1 cellular context compared by ENCODE assay signal in the genomic region with DNA sequence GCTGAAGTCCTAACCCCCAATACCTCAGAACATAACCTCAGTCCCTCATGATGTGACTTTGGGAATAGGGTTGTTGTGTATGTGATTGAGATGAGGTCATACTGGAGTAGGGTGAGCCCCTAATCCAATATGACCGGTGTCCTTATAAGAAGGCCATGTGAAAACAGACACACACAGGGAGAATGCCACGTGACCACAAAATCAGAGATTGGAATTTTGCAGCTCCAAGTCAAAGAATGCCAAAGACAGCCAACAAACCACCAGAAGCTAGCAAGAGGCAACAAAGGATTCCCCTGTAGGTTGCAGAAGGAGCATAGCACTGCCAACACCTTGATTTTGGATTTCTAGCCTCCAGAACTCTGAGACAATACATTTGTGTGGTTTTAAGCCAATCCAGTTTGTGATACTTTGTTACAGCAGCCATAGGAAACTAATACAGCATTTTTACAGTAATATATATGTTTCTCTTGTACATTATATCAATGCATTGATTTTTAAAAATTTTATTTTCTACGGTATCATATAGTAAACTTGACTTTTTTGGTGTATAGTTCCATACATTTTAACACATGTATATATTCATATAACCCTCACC.
TF ChIP-seq lines count a peak whose summit lies in the region.

No MANE protein-coding gene starts in this region.

TF ChIP-seq in HepG2, 621 proteins besides CTCF, POLR2A, EP300 and RAD21:
- TF ChIP-seq KLF16 (CRISPR knock-in tag; IDR thresholded peaks at IDR 0.05) (no peak), ZNF7 (CRISPR knock-in tag; IDR thresholded peaks at IDR 0.05) (peak; percentile 29; the same call in 1 of the 2 replicates), KDM4B (CRISPR knock-in tag; IDR thresholded peaks at IDR 0.05) (no peak), RARA (CRISPR knock-in tag; IDR thresholded peaks at IDR 0.05) (no peak), ZNF543 (CRISPR knock-in tag; IDR thresholded peaks at IDR 0.05) (no peak), RBFOX2 (IDR thresholded peaks at IDR 0.05; ENCODE audit: low read depth, low read length) (no peak), DNMT1 (CRISPR knock-in tag; IDR thresholded peaks at IDR 0.05) (no peak), GATAD1 (CRISPR knock-in tag; IDR thresholded peaks at IDR 0.05) (no peak), ZMYM3 (CRISPR knock-in tag; IDR thresholded peaks at IDR 0.05) (no peak), AKAP8 (CRISPR knock-in tag; IDR thresholded peaks at IDR 0.05) (no peak), MTA3 (CRISPR knock-in tag; IDR thresholded peaks at IDR 0.05) (no peak), CBX2 (IDR thresholded peaks at IDR 0.05; ENCODE audit: low read depth, low read length) (no peak), CBX2 (CRISPR knock-in tag; IDR thresholded peaks at IDR 0.05; ENCODE audit: low read depth) (no peak), ATF7 (IDR thresholded peaks at IDR 0.05) (peak; percentile 39; the same call in 1 of the 2 replicates), ATF7 (CRISPR knock-in tag; IDR thresholded peaks at IDR 0.05) (no peak), ZNF12 (CRISPR knock-in tag; IDR thresholded peaks at IDR 0.05) (peak; percentile 94), KMT2A (CRISPR knock-in tag; IDR thresholded peaks at IDR 0.05) (no peak), ZNF501 (CRISPR knock-in tag; IDR thresholded peaks at IDR 0.05) (no peak)
- TF ChIP-seq, protein P1, sequence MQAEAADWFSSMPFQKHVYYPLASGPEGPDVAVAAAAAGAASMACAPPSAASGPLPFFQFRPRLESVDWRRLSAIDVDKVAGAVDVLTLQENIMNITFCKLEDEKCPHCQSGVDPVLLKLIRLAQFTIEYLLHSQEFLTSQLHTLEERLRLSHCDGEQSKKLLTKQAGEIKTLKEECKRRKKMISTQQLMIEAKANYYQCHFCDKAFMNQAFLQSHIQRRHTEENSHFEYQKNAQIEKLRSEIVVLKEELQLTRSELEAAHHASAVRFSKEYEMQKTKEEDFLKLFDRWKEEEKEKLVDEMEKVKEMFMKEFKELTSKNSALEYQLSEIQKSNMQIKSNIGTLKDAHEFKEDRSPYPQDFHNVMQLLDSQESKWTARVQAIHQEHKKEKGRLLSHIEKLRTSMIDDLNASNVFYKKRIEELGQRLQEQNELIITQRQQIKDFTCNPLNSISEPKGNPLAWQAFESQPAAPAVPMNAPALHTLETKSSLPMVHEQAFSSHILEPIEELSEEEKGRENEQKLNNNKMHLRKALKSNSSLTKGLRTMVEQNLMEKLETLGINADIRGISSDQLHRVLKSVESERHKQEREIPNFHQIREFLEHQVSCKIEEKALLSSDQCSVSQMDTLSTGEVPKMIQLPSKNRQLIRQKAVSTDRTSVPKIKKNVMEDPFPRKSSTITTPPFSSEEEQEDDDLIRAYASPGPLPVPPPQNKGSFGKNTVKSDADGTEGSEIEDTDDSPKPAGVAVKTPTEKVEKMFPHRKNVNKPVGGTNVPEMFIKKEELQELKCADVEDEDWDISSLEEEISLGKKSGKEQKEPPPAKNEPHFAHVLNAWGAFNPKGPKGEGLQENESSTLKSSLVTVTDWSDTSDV (CRISPR knock-in tag; IDR thresholded peaks at IDR 0.05), result no peak
- TF ChIP-seq, protein P2, sequence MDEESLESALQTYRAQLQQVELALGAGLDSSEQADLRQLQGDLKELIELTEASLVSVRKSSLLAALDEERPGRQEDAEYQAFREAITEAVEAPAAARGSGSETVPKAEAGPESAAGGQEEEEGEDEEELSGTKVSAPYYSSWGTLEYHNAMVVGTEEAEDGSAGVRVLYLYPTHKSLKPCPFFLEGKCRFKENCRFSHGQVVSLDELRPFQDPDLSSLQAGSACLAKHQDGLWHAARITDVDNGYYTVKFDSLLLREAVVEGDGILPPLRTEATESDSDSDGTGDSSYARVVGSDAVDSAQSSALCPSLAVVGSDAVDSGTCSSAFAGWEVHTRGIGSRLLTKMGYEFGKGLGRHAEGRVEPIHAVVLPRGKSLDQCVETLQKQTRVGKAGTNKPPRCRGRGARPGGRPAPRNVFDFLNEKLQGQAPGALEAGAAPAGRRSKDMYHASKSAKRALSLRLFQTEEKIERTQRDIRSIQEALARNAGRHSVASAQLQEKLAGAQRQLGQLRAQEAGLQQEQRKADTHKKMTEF (CRISPR knock-in tag; IDR thresholded peaks at IDR 0.05), result no peak
- TF ChIP-seq, protein P3, sequence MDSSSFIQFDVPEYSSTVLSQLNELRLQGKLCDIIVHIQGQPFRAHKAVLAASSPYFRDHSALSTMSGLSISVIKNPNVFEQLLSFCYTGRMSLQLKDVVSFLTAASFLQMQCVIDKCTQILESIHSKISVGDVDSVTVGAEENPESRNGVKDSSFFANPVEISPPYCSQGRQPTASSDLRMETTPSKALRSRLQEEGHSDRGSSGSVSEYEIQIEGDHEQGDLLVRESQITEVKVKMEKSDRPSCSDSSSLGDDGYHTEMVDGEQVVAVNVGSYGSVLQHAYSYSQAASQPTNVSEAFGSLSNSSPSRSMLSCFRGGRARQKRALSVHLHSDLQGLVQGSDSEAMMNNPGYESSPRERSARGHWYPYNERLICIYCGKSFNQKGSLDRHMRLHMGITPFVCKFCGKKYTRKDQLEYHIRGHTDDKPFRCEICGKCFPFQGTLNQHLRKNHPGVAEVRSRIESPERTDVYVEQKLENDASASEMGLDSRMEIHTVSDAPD (CRISPR knock-in tag; IDR thresholded peaks at IDR 0.05), result no peak
- TF ChIP-seq, protein P4, sequence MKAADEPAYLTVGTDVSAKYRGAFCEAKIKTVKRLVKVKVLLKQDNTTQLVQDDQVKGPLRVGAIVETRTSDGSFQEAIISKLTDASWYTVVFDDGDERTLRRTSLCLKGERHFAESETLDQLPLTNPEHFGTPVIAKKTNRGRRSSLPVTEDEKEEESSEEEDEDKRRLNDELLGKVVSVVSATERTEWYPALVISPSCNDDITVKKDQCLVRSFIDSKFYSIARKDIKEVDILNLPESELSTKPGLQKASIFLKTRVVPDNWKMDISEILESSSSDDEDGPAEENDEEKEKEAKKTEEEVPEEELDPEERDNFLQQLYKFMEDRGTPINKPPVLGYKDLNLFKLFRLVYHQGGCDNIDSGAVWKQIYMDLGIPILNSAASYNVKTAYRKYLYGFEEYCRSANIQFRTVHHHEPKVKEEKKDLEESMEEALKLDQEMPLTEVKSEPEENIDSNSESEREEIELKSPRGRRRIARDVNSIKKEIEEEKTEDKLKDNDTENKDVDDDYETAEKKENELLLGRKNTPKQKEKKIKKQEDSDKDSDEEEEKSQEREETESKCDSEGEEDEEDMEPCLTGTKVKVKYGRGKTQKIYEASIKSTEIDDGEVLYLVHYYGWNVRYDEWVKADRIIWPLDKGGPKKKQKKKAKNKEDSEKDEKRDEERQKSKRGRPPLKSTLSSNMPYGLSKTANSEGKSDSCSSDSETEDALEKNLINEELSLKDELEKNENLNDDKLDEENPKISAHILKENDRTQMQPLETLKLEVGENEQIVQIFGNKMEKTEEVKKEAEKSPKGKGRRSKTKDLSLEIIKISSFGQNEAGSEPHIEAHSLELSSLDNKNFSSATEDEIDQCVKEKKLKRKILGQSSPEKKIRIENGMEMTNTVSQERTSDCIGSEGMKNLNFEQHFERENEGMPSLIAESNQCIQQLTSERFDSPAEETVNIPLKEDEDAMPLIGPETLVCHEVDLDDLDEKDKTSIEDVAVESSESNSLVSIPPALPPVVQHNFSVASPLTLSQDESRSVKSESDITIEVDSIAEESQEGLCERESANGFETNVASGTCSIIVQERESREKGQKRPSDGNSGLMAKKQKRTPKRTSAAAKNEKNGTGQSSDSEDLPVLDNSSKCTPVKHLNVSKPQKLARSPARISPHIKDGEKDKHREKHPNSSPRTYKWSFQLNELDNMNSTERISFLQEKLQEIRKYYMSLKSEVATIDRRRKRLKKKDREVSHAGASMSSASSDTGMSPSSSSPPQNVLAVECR (CRISPR knock-in tag; IDR thresholded peaks at IDR 0.05; ENCODE audit: borderline replicate concordance), result no peak
- TF ChIP-seq, protein P5, sequence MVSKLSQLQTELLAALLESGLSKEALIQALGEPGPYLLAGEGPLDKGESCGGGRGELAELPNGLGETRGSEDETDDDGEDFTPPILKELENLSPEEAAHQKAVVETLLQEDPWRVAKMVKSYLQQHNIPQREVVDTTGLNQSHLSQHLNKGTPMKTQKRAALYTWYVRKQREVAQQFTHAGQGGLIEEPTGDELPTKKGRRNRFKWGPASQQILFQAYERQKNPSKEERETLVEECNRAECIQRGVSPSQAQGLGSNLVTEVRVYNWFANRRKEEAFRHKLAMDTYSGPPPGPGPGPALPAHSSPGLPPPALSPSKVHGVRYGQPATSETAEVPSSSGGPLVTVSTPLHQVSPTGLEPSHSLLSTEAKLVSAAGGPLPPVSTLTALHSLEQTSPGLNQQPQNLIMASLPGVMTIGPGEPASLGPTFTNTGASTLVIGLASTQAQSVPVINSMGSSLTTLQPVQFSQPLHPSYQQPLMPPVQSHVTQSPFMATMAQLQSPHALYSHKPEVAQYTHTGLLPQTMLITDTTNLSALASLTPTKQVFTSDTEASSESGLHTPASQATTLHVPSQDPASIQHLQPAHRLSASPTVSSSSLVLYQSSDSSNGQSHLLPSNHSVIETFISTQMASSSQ (IDR thresholded peaks at IDR 0.05; ENCODE audit: low read depth), result no peak
- TF ChIP-seq, protein P5 (CRISPR knock-in tag; IDR thresholded peaks at IDR 0.05; ENCODE audit: borderline replicate concordance), result no peak
